Comparison of ENCODE assay signal across 22 cellular contexts in the genomic region with DNA sequence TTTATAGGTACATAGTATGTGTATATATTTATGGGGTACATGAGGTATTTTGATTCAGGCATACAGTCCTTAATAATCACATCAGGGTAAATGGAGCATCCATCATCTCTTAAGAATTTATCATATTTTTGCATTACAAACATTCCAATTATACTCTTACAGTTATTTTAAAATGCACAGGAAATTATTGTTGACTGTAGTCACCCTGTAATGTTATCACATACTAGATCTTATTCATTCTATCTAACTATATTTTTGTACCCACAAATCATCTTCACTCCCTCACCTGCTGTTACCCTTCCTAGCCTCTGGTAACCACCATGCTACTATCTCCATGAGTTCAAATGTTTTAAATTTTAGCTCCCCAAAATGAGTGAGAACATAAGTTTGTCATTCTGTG.
"Had no signal": no experiment of that assay in that cellular context is flagged by ENCODE, and none has a peak within 500 bp of the region (broad histone marks: within the 10 kb centered on the region; RNA-seq: fewer than 3 reads in every experiment).

No MANE protein-coding gene starts in this region.

- ATAC-seq: effector memory CD8-positive, alpha-beta T cell; gastroesophageal sphincter; heart left ventricle; left cardiac atrium; left lung; left ventricle myocardium superior; lower lobe of right lung; mucosa of descending colon had no signal

- H3K4me2 ChIP-seq: hepatocyte had no signal

- H3K4me1 ChIP-seq: colonic mucosa, gastroesophageal sphincter, lower lobe of right lung had no signal

- H2AFZ ChIP-seq: hepatocyte had no signal

- H3K4me3 ChIP-seq: colonic mucosa, esophagus squamous epithelium, gastroesophageal sphincter, heart left ventricle, hepatocyte, left lung, lower lobe of right lung, mucosa of descending colon had no signal

- H3K9me3 ChIP-seq: colonic mucosa, esophagus squamous epithelium, gastroesophageal sphincter, heart left ventricle, left lung, lower lobe of right lung, mucosa of descending colon had no signal

- H3K79me2 ChIP-seq: hepatocyte had no signal

- DNase-seq: colonic mucosa; cortex of kidney; effector CD8-positive, alpha-beta T cell; effector memory CD8-positive, alpha-beta T cell; endodermal cell; erythroblast; esophagus squamous epithelium; foreskin fibroblast; foreskin melanocyte; heart left ventricle; hypothalamus; immature natural killer cell; left cardiac atrium; left lung; left ventricle myocardium superior; lower lobe of right lung; mesenchymal stem cell; mucosa of descending colon; naive B cell had no signal

- H3K36me3 ChIP-seq: colonic mucosa, esophagus squamous epithelium, gastroesophageal sphincter, heart left ventricle, left lung, lower lobe of right lung had no signal

- H3K27ac ChIP-seq: colonic mucosa, epithelial cell of prostate, gastroesophageal sphincter, heart left ventricle, hepatocyte, left lung, lower lobe of right lung had no signal

- H3K27me3 ChIP-seq: colonic mucosa, esophagus squamous epithelium, gastroesophageal sphincter, heart left ventricle, hepatocyte, left lung had no signal
